ENCODE assay signal across 1 cellular context in genomic region chr1:25477448-25478034, GRCh38.
TF ChIP-seq lines count a peak whose summit lies in the region.

No MANE protein-coding gene starts in this region.

TF ChIP-seq in GM23338, 12 proteins besides CTCF, POLR2A, EP300 and RAD21 (continued from another document):
- TF ChIP-seq REST (IDR thresholded peaks at IDR 0.05; ENCODE audit: unreplicated experiment) (no peak), POLR2AphosphoS5 (IDR thresholded peaks at IDR 0.05; ENCODE audit: low read depth) (no peak), ETS1 (IDR thresholded peaks at IDR 0.05) (no peak), ZNF331 (CRISPR knock-in tag; IDR thresholded peaks at IDR 0.05; ENCODE audit: low read depth) (no peak), NANOG (IDR thresholded peaks at IDR 0.05; ENCODE audit: borderline replicate concordance) (no peak), JUNB (IDR thresholded peaks at IDR 0.05; ENCODE audit: unreplicated experiment) (no peak), EZH2 (IDR thresholded peaks at IDR 0.05; ENCODE audit: low read depth, unreplicated experiment) (no peak), STAT1 (IDR thresholded peaks at IDR 0.05; ENCODE audit: unreplicated experiment) (no peak), ZNF114 (CRISPR knock-in tag; IDR thresholded peaks at IDR 0.05) (no peak)
- TF ChIP-seq, protein P1, sequence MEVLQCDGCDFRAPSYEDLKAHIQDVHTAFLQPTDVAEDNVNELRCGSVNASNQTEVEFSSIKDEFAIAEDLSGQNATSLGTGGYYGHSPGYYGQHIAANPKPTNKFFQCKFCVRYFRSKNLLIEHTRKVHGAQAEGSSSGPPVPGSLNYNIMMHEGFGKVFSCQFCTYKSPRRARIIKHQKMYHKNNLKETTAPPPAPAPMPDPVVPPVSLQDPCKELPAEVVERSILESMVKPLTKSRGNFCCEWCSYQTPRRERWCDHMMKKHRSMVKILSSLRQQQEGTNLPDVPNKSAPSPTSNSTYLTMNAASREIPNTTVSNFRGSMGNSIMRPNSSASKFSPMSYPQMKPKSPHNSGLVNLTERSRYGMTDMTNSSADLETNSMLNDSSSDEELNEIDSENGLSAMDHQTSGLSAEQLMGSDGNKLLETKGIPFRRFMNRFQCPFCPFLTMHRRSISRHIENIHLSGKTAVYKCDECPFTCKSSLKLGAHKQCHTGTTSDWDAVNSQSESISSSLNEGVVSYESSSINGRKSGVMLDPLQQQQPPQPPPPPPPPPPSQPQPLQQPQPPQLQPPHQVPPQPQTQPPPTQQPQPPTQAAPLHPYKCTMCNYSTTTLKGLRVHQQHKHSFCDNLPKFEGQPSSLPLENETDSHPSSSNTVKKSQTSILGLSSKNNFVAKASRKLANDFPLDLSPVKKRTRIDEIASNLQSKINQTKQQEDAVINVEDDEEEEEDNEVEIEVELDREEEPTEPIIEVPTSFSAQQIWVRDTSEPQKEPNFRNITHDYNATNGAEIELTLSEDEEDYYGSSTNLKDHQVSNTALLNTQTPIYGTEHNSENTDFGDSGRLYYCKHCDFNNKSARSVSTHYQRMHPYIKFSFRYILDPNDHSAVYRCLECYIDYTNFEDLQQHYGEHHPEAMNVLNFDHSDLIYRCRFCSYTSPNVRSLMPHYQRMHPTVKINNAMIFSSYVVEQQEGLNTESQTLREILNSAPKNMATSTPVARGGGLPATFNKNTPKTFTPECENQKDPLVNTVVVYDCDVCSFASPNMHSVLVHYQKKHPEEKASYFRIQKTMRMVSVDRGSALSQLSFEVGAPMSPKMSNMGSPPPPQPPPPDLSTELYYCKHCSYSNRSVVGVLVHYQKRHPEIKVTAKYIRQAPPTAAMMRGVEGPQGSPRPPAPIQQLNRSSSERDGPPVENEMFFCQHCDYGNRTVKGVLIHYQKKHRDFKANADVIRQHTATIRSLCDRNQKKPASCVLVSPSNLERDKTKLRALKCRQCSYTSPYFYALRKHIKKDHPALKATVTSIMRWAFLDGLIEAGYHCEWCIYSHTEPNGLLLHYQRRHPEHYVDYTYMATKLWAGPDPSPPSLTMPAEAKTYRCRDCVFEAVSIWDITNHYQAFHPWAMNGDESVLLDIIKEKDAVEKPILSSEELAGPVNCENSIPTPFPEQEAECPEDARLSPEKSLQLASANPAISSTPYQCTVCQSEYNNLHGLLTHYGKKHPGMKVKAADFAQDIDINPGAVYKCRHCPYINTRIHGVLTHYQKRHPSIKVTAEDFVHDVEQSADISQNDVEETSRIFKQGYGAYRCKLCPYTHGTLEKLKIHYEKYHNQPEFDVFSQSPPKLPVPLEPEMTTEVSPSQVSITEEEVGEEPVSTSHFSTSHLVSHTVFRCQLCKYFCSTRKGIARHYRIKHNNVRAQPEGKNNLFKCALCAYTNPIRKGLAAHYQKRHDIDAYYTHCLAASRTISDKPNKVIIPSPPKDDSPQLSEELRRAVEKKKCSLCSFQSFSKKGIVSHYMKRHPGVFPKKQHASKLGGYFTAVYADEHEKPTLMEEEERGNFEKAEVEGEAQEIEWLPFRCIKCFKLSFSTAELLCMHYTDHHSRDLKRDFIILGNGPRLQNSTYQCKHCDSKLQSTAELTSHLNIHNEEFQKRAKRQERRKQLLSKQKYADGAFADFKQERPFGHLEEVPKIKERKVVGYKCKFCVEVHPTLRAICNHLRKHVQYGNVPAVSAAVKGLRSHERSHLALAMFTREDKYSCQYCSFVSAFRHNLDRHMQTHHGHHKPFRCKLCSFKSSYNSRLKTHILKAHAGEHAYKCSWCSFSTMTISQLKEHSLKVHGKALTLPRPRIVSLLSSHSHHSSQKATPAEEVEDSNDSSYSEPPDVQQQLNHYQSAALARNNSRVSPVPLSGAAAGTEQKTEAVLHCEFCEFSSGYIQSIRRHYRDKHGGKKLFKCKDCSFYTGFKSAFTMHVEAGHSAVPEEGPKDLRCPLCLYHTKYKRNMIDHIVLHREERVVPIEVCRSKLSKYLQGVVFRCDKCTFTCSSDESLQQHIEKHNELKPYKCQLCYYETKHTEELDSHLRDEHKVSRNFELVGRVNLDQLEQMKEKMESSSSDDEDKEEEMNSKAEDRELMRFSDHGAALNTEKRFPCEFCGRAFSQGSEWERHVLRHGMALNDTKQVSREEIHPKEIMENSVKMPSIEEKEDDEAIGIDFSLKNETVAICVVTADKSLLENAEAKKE (CRISPR knock-in tag; IDR thresholded peaks at IDR 0.05): no peak
